In genomic region chr10:35314142-35314541, GRCh38 we compare ENCODE assay signal across 4 cellular contexts.
TF ChIP-seq lines count a peak whose summit lies in the region.

No MANE protein-coding gene starts in this region.

TF ChIP-seq in A549, 52 proteins besides CTCF, POLR2A, EP300 and RAD21:
- peak; percentile 28 for TF ChIP-seq ZFP36 (IDR thresholded peaks at IDR 0.05; ENCODE audit: borderline replicate concordance, partially characterized antibody)

TF ChIP-seq in HEK293, 187 proteins besides CTCF, POLR2A, EP300 and RAD21:
- peak; percentile 18 for TF ChIP-seq SETDB1 (IDR thresholded peaks at IDR 0.05; ENCODE audit: insufficient read length, low read length)

TF ChIP-seq in K562, 482 proteins besides CTCF, POLR2A, EP300 and RAD21:
- peak; percentile 84 for TF ChIP-seq ZFP36 (IDR thresholded peaks at IDR 0.05; ENCODE audit: low read depth, low read length, partially characterized antibody)
- TF ChIP-seq SPI1 (IDR thresholded peaks at IDR 0.05; ENCODE audit: borderline replicate concordance, low read depth, low read length), result 0 out of 2 replicates have a peak, but pooled peaks have one; percentile 3

TF ChIP-seq in HepG2, 621 proteins besides CTCF, POLR2A, EP300 and RAD21:
- TF ChIP-seq ZNF430 (CRISPR knock-in tag; IDR thresholded peaks at IDR 0.05), result peak; percentile 59; the same call in 1 of the 2 replicates
